Comparison of ENCODE assay signal across 27 cellular contexts in genomic region chr10:112720178-112720577, GRCh38.
"Had no signal": no experiment of that assay in that cellular context is flagged by ENCODE, and none has a peak within 500 bp of the region (broad histone marks: within the 10 kb centered on the region; RNA-seq: fewer than 3 reads in every experiment).

No MANE protein-coding gene starts in this region.

- H3K4me3 ChIP-seq: stomach, suprapubic skin, testis, thoracic aorta, thyroid gland, tibial artery, tibial nerve, transverse colon, upper lobe of left lung, upper lobe of right lung, uterus, vagina had no signal

- H3K27me3 ChIP-seq: stomach, suprapubic skin, testis, thyroid gland, tibial artery, tibial nerve, transverse colon, upper lobe of left lung, upper lobe of right lung, uterus, vagina had no signal

- H3K36me3 ChIP-seq: stomach, suprapubic skin, thoracic aorta, thyroid gland, tibial artery, tibial nerve, transverse colon, upper lobe of left lung, upper lobe of right lung, uterus, vagina had no signal

- ATAC-seq: stimulated activated effector memory CD8-positive, alpha-beta T cell treated with anti-CD3 and anti-CD28 coated beads, Interleukin-12 subunit alpha, Interleukin-12 subunit beta, amount 100 ng/mL, for 72 hours; stimulated activated memory B cell treated with anti-CD40 and anti-IgM and Interleukin-4, amounts not matched to agents 10 μg/mL and 1 μg/mL and 100 μg/mL, for 72 hours; stimulated activated naive B cell treated with anti-CD40 and anti-IgM and Interleukin-4, amounts not matched to agents 10 μg/mL and 1 μg/mL and 100 μg/mL, for 72 hours; stimulated activated naive CD8-positive, alpha-beta T cell treated with anti-CD3 and anti-CD28 coated beads, Interleukin-15, amount 100 ng/mL, for 72 hours; stimulated activated naive CD8-positive, alpha-beta T cell treated with anti-CD3 and anti-CD28 coated beads, Interleukin-15, Interleukin-2, amounts not matched to agents 100 U/mL and 50 U/mL, for 24 hours; upper lobe of right lung had no signal

- DNase-seq: stimulated activated CD4-positive, alpha-beta T cell treated with anti-CD3 and anti-CD28 coated beads, Interleukin-2, amount 100 ng/mL, for 48 hours; stimulated activated CD4-positive, alpha-beta T cell treated with anti-CD3 and anti-CD28 coated beads, Interleukin-4, amount 100 ng/mL, for 1 hour; stimulated activated CD4-positive, alpha-beta T cell treated with anti-CD3 and anti-CD28 coated beads, Interleukin-4, amount 100 ng/mL, for 24 hours; stimulated activated CD4-positive, alpha-beta T cell treated with anti-CD3 and anti-CD28 coated beads, Interleukin-4, amount 100 ng/mL, for 4 hours; stimulated activated CD8-positive, alpha-beta memory T cell treated with anti-CD3 and anti-CD28 coated beads, Interleukin-4, amount 100 ng/mL, for 48 hours; stimulated activated naive B cell treated with anti-CD40 and anti-IgM and Interleukin-4, amounts not matched to agents 10 μg/mL and 1 μg/mL and 100 μg/mL, for 72 hours; stimulated activated naive CD4-positive, alpha-beta T cell; stimulated activated naive CD4-positive, alpha-beta T cell treated with Interleukin-2 at 50 U/mL for 16 hours; stimulated activated naive CD8-positive, alpha-beta T cell treated with anti-CD3 and anti-CD28 coated beads, Interleukin-15, amount 100 ng/mL, for 72 hours; stimulated activated naive CD8-positive, alpha-beta T cell treated with anti-CD3 and anti-CD28 coated beads, Interleukin-15, Interleukin-2, amounts not matched to agents 100 U/mL and 50 U/mL, for 24 hours; stomach; substantia nigra; testis; thyroid gland; tibial artery; transverse colon; trophoblast cell; upper lobe of right lung; uterus had no signal

- H3K4me1 ChIP-seq: suprapubic skin, testis, thyroid gland, upper lobe of left lung, upper lobe of right lung, uterus, vagina had no signal

- H3K9me3 ChIP-seq: stomach, suprapubic skin, testis, thoracic aorta, thyroid gland, tibial artery, transverse colon, upper lobe of left lung, upper lobe of right lung, uterus, vagina had no signal

- H3K27ac ChIP-seq: stomach, suprapubic skin, testis, thoracic aorta, thyroid gland, tibial artery, tibial nerve, transverse colon, upper lobe of left lung, upper lobe of right lung, uterus, vagina had no signal

- FAIRE-seq: urothelium cell line had no signal
